13 cellular contexts compared by ENCODE assay signal in genomic region chr10:67976292-67977245, GRCh38.
DNase-seq lines count a peak whose midpoint lies in the region; ATAC-seq and TF ChIP-seq lines count a peak whose summit lies in the region.
"Had no signal": no experiment of that assay in that cellular context is flagged by ENCODE, and none has a peak within 500 bp of the region (broad histone marks: within the 10 kb centered on the region; RNA-seq: fewer than 3 reads in every experiment).

No MANE protein-coding gene starts in this region.

- H3K27me3 ChIP-seq in IMR-90 (ENCODE audit: control insufficient read depth, insufficient read depth, low read length) (no peaks in the 10 kb centered on the region), BE2C (no peaks in the 10 kb centered on the region)

- ATAC-seq in IMR-90 (ENCODE audit: low read depth): peak; percentile 33
- no peak for ATAC-seq in stimulated activated effector memory CD8-positive, alpha-beta T cell treated with anti-CD3 and anti-CD28 coated beads, Interleukin-12 subunit alpha, Interleukin-12 subunit beta, amount 100 ng/mL, for 72 hours

- CTCF ChIA-PET in IMR-90 (lab: Yijun Ruan, JAX): no interaction called here

- H3K4me1 ChIP-seq in IMR-90 (ENCODE audit: control insufficient read depth, insufficient read depth, low read length): peaks cover 4% of the 10 kb centered on the region; the same call in 1 of the 2 replicates
- no peaks in the 10 kb centered on the region for H3K4me1 ChIP-seq in BE2C

- no peak overlapping the region for H3K4me3 Mint-ChIP-seq in stimulated activated effector memory CD8-positive, alpha-beta T cell treated with anti-CD3 and anti-CD28 coated beads, Interleukin-12 subunit alpha, Interleukin-12 subunit beta, amount 100 ng/mL, for 72 hours
- H3K4me3 Mint-ChIP-seq: brain had no signal

- H3K4ac ChIP-seq in IMR-90 (ENCODE audit: low read depth, low read length): no peak overlapping the region

- WGBS in IMR-90 (ENCODE audit: extremely low coverage in 2 of 2, insufficient read length in 1 of 2), 2 experiments: no CpG with 5 or more reads among the region's 3 CpGs

- no peak overlapping the region for H2AK5ac ChIP-seq in IMR-90 (ENCODE audit: low read depth, low read length)

- no peak overlapping the region for H4K91ac ChIP-seq in IMR-90 (ENCODE audit: insufficient read depth, low read depth, low read length)

- no TSS peak for BruUV-seq in IMR-90 (replicated peaks; lab: Mats Ljungman, UMichigan)

- H2BK20ac ChIP-seq in IMR-90 (ENCODE audit: low read depth, low read length): no peak overlapping the region

- dilution Hi-C loops in IMR-90 (cut with HindIII; ENCODE audit: low sequenced_read_pairs, unreplicated experiment): no loop called here

- H3K18ac ChIP-seq in IMR-90 (ENCODE audit: low read depth, low read length): no peak overlapping the region

- no peak overlapping the region for H3K4me2 ChIP-seq in IMR-90 (ENCODE audit: low read depth, low read length)

- H3K27ac ChIP-seq in IMR-90 (ENCODE audit: insufficient read depth, low read length): no peak overlapping the region
- H3K27ac ChIP-seq: epithelial cell of prostate had no signal

- no peak overlapping the region for H4K5ac ChIP-seq in IMR-90 (ENCODE audit: low read depth, low read length)

- no peak overlapping the region for H3K14ac ChIP-seq in IMR-90 (replicated peaks; ENCODE audit: low read depth, low read length)

- no peak overlapping the region for H2AFZ ChIP-seq in IMR-90 (replicated peaks; ENCODE audit: low read length, poor library complexity)

- POLR2A ChIA-PET in IMR-90 (lab: Charles Lee; ENCODE audit: unreplicated experiment): no interaction called here

- no peak overlapping the region for H3K23ac ChIP-seq in IMR-90 (ENCODE audit: low read depth, low read length)

- H2AK9ac ChIP-seq in IMR-90 (replicated peaks; ENCODE audit: low read depth, low read length, poor library complexity): no peak overlapping the region

- H3K9me1 ChIP-seq in IMR-90 (ENCODE audit: insufficient read depth, low read length): peaks cover 8% of the 10 kb centered on the region; the same call in 1 of the 2 replicates

- H3K9me3 ChIP-seq in IMR-90 (ENCODE audit: control insufficient read depth, insufficient read depth, low read length) (peaks cover 4% of the 10 kb centered on the region), BE2C (no peaks in the 10 kb centered on the region)

- H2BK5ac ChIP-seq in IMR-90 (ENCODE audit: low read depth, low read length, poor library complexity, severe bottlenecking): no peak overlapping the region

- TF ChIP-seq POLR2A in IMR-90 (IDR thresholded peaks at IDR 0.05; ENCODE audit: low read depth, low read length): no peak

- H3K56ac ChIP-seq in IMR-90 (ENCODE audit: extremely low read depth, insufficient read depth, low read length): no peak overlapping the region

- no peak overlapping the region for H2BK120ac ChIP-seq in IMR-90 (ENCODE audit: low read depth, low read length)

- H3K36me3 Mint-ChIP-seq in stimulated activated effector memory CD8-positive, alpha-beta T cell treated with anti-CD3 and anti-CD28 coated beads, Interleukin-12 subunit alpha, Interleukin-12 subunit beta, amount 100 ng/mL, for 72 hours: peaks cover 85% of the 10 kb centered on the region

- H3K4me3 ChIP-seq in IMR-90 (ENCODE audit: insufficient read depth, low read depth, low read length): no peak overlapping the region
- H3K4me3 ChIP-seq in BE2C (ENCODE audit: low read depth, low read length): no peak overlapping the region

- no peak overlapping the region for H3K9ac ChIP-seq in IMR-90 (ENCODE audit: low read depth, low read length)

- peaks cover 4% of the 10 kb centered on the region for H3K9me3 Mint-ChIP-seq in stimulated activated effector memory CD8-positive, alpha-beta T cell treated with anti-CD3 and anti-CD28 coated beads, Interleukin-12 subunit alpha, Interleukin-12 subunit beta, amount 100 ng/mL, for 72 hours

- H3K27ac Mint-ChIP-seq in stimulated activated effector memory CD8-positive, alpha-beta T cell treated with anti-CD3 and anti-CD28 coated beads, Interleukin-12 subunit alpha, Interleukin-12 subunit beta, amount 100 ng/mL, for 72 hours: peak overlapping the region; percentile 29

- peaks cover 15 to 48% of the 10 kb centered on the region in 2 experiments for H3K79me1 ChIP-seq in IMR-90 (ENCODE audit: low read depth in 1 of 2, low read length in 2 of 2)

- H4K8ac ChIP-seq in IMR-90 (ENCODE audit: low read depth in 2 of 2, low read length in 2 of 2): no peak overlapping the region

- H2BK15ac ChIP-seq in IMR-90 (ENCODE audit: low read depth, low read length): no peak overlapping the region

- H3K36me3 ChIP-seq in IMR-90 (ENCODE audit: control insufficient read depth, insufficient read depth, low read length): peaks cover 47% of the 10 kb centered on the region
- peaks cover 20% of the 10 kb centered on the region for H3K36me3 ChIP-seq in BE2C

- in situ Hi-C loops in IMR-90 (cut with MboI; ENCODE audit: low sequenced_read_pairs): no loop called here

- peaks cover 21% of the 10 kb centered on the region for H3K4me1 Mint-ChIP-seq in stimulated activated effector memory CD8-positive, alpha-beta T cell treated with anti-CD3 and anti-CD28 coated beads, Interleukin-12 subunit alpha, Interleukin-12 subunit beta, amount 100 ng/mL, for 72 hours

- TF ChIP-seq CTCF in IMR-90 (conservative IDR thresholded peaks at IDR 0.05; ENCODE audit: low read depth, low read length) (no peak), BE2C (IDR thresholded peaks at IDR 0.05; ENCODE audit: low read depth, low read length) (no peak)

- intact Hi-C loops in IMR-90 (cut with micrococcal nuclease): no loop called here

- DNase-seq in IMR-90 (peak; percentile 19), cerebellum (ENCODE audit: low spot score) (peak; percentile 2), iPS-NIHi11 (ENCODE audit: low spot score) (peak; percentile 21), NCI-H748 treated with DMSO at 0.1 percent for 48 hours (lab: John Stamatoyannopoulos, UW) (no peak), BE2C (no peak)
- DNase-seq in stimulated activated effector memory CD8-positive, alpha-beta T cell treated with anti-CD3 and anti-CD28 coated beads, Interleukin-12 subunit alpha, Interleukin-12 subunit beta, amount 100 ng/mL, for 72 hours (ENCODE audit: low spot score in 2 of 2): no peak
- DNase-seq in activated naive CD4-positive, alpha-beta T cell treated with Interleukin-2 at 50 U/mL for 16 hours: no peak
- DNase-seq: activated T-cell treated with anti-CD3 and anti-CD28 coated beads, Interleukin-2, amount 50 U/mL, for 48 hours; Calu3; kidney glomerular epithelial cell; occipital lobe had no signal

- peaks cover 12% of the 10 kb centered on the region for H4K20me1 ChIP-seq in IMR-90 (ENCODE audit: insufficient read depth, low read length)

- TF ChIP-seq RAD21 in IMR-90 (IDR thresholded peaks at IDR 0.05; ENCODE audit: low read length): no peak

TF ChIP-seq in IMR-90, 13 proteins besides CTCF, POLR2A, EP300 and RAD21:
- TF ChIP-seq USF2 (IDR thresholded peaks at IDR 0.05; ENCODE audit: low read depth, low read length) (no peak; the same call in 1 of the 2 replicates), RFX5 (IDR thresholded peaks at IDR 0.05; ENCODE audit: low read depth, low read length) (no peak), CHD1 (IDR thresholded peaks at IDR 0.05; ENCODE audit: low read depth, low read length) (no peak), CEBPB (IDR thresholded peaks at IDR 0.05; ENCODE audit: low read depth, low read length) (no peak), MAFK (IDR thresholded peaks at IDR 0.05; ENCODE audit: low read depth, low read length) (no peak), SMC3 (IDR thresholded peaks at IDR 0.05; ENCODE audit: low read depth, low read length) (no peak), NFE2L2 (IDR thresholded peaks at IDR 0.05; ENCODE audit: low read depth, low read length) (no peak), ELK1 (IDR thresholded peaks at IDR 0.05; ENCODE audit: borderline replicate concordance, low read depth, low read length) (no peak), BHLHE40 (IDR thresholded peaks at IDR 0.05; ENCODE audit: low read depth, low read length) (no peak), RCOR1 (IDR thresholded peaks at IDR 0.05; ENCODE audit: insufficient replicate concordance, low read length) (no peak)

Comparison
In these comparisons a context has a peak if more than half of its experiments do, and no peak if none do; other contexts are left out.
1. DNase-seq: peak in IMR-90 (single experiment), cerebellum (single experiment) and iPS-NIHi11 (single experiment); none in stimulated activated effector memory CD8-positive, alpha-beta T cell treated with anti-CD3 and anti-CD28 coated beads, Interleukin-12 subunit alpha, Interleukin-12 subunit beta, amount 100 ng/mL, for 72 hours (0 of 2), activated naive CD4-positive, alpha-beta T cell treated with Interleukin-2 at 50 U/mL for 16 hours (single experiment), NCI-H748 treated with DMSO at 0.1 percent for 48 hours (single experiment) and BE2C (single experiment).